Comparison of ENCODE assay signal across 17 cellular contexts in the genomic region with DNA sequence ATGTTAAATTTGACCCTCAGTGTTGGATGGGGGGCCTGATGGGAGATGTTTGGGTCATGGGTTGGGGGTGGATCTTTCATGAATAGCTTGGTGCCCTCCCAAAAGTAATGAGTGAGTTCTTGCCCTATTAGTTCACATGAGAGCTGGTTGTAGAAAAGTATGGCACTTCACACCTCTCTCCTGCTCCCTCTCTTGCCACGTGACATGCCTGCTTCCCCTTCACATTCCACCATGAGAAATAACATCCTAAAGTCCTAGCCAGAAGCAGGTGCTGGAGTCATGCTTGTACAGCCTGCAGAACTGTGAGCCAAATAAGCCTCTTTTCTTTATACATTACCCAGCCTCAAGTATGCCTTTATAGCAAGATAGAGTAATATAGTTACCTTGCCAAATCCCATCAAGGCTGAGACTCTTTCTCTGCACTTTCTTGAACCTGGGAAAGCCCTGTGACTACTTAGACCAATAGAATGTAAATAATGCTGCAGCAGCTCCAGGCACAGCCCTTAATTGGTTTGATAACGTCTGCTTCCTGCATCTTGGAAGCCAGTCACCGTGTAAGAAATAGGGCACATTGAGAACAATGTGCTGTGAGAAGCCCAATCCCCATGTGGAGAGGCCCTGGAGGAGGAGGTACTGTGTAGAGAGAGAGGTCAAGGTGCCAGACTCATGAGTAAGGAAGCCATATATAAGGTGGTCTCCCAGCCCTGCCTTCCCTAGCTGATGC.
"Had no signal": no experiment of that assay in that cellular context is flagged by ENCODE, and none has a peak within 500 bp of the region (broad histone marks: within the 10 kb centered on the region; RNA-seq: fewer than 3 reads in every experiment).

No MANE protein-coding gene starts in this region.

- H3K27me3 ChIP-seq: tibial artery had no signal

- DNase-seq: activated CD4-positive, alpha-beta memory T cell treated with anti-CD3 and anti-CD28 coated beads, Interleukin-2, amount 10 ng/mL, durations not matched to agents 7 days and 5 days; activated CD4-positive, alpha-beta T cell treated with anti-CD3 and anti-CD28 coated beads for 4 hours; activated CD4-positive, CD25-positive, alpha-beta regulatory T cell; activated effector memory CD4-positive, alpha-beta T cell treated with Interleukin-2 at 50 U/mL for 16 hours; activated naive CD4-positive, alpha-beta T cell treated with anti-CD3 and anti-CD28 coated beads, Interleukin-2, amount 10 ng/mL, durations not matched to agents 7 days and 5 days; activated T-cell treated with anti-CD3 and anti-CD28 coated beads, Interleukin-2, amount 50 U/mL, for 72 hours; anterior cingulate cortex; immature natural killer cell; left ventricle myocardium inferior; small intestine; stimulated activated CD4-positive, alpha-beta T cell treated with anti-CD3 and anti-CD28 coated beads, Interleukin-2, amount 100 ng/mL, for 24 hours; stimulated activated naive CD8-positive, alpha-beta T cell treated with anti-CD3 and anti-CD28 coated beads, Interleukin-15, amount 100 ng/mL, for 72 hours; T1000; tibial artery had no signal

- ATAC-seq: activated T-cell treated with anti-CD3 and anti-CD28 coated beads, Interleukin-2, amount 50 U/mL, for 72 hours; sciatic nerve; stimulated activated naive CD8-positive, alpha-beta T cell treated with anti-CD3 and anti-CD28 coated beads, Interleukin-15, amount 100 ng/mL, for 72 hours had no signal

- H3K27ac ChIP-seq: epithelial cell of prostate, left ventricle myocardium inferior, parathyroid adenoma, tibial artery had no signal

- H3K9me3 ChIP-seq: left ventricle myocardium inferior, tibial artery had no signal

- H3K4me3 ChIP-seq: left ventricle myocardium inferior, tibial artery had no signal

- H3K36me3 ChIP-seq: left ventricle myocardium inferior, tibial artery had no signal
